In the genomic region with DNA sequence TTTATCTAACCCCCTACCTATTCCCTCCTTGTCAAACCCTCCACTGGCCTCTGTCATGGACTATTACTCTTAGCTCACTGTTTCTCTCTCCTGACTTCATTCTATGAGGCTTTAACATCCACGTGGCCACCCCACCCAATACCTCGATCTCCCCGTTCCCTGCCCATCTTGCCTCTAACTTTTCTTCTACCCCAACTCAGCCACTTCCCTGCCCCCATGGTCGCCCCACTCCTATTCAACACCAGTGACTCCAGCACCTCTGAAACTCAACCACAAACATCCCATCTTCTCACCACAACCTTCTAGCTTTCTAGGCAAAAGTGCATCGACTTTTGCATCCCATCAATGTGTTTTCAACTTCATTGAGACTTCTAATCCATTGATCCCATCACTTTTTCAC, we compare ENCODE assay signal across 25 cellular contexts.
"Had no signal": no experiment of that assay in that cellular context is flagged by ENCODE, and none has a peak within 500 bp of the region (broad histone marks: within the 10 kb centered on the region; RNA-seq: fewer than 3 reads in every experiment).

No MANE protein-coding gene starts in this region.

- H3K4me3 ChIP-seq: esophagus muscularis mucosa, heart right ventricle, neural progenitor cell, psoas muscle, smooth muscle cell, tibial nerve had no signal

- H3K4me1 ChIP-seq: neural progenitor cell, parathyroid adenoma, psoas muscle had no signal

- DNase-seq: activated effector memory CD4-positive, alpha-beta T cell treated with anti-CD3 and anti-CD28 coated beads, Interleukin-2, amount 50 U/mL, for 16 hours; activated naive CD4-positive, alpha-beta T cell treated with anti-CD3 and anti-CD28 coated beads, Interleukin-2, amount 10 ng/mL, durations not matched to agents 7 days and 5 days; activated naive CD8-positive, alpha-beta T cell treated with anti-CD3 and anti-CD28 coated beads, Interleukin-2, amount 50 U/mL, for 24 hours; activated T-cell treated with anti-CD3 and anti-CD28 coated beads, Interleukin-2, amount 50 U/mL, for 48 hours; amygdala; central memory CD4-positive, alpha-beta T cell; endodermal cell; foreskin keratinocyte; heart right ventricle; midbrain; naive thymus-derived CD4-positive, alpha-beta T cell; occipital lobe; psoas muscle; stimulated activated CD4-positive, alpha-beta T cell treated with anti-CD3 and anti-CD28 coated beads, Interleukin-1b, Interleukin-23, amount 100 ng/mL, for 48 hours; stimulated activated CD4-positive, alpha-beta T cell treated with anti-CD3 and anti-CD28 coated beads, Interleukin-4, amount 100 ng/mL, for 4 hours; stimulated activated CD8-positive, alpha-beta memory T cell treated with anti-CD3 and anti-CD28 coated beads, Interleukin-4, amount 100 ng/mL, for 48 hours; stimulated activated naive B cell treated with anti-CD40 and anti-IgM and Interleukin-4, amounts not matched to agents 10 μg/mL and 1 μg/mL and 100 μg/mL, for 72 hours; T1000; WERI-Rb-1 had no signal

- H3K79me2 ChIP-seq: parathyroid adenoma had no signal

- H3K27ac ChIP-seq: esophagus muscularis mucosa, foreskin keratinocyte, neural progenitor cell, parathyroid adenoma, psoas muscle, tibial nerve, WERI-Rb-1 had no signal

- H3K9ac ChIP-seq: neural progenitor cell, parathyroid adenoma had no signal

- H3K36me3 Mint-ChIP-seq: neural progenitor cell; stimulated activated naive B cell treated with anti-CD40 and anti-IgM and Interleukin-4, amounts not matched to agents 10 μg/mL and 1 μg/mL and 100 μg/mL, for 72 hours had no signal

- H3K4me1 Mint-ChIP-seq: endodermal cell, neural progenitor cell had no signal

- H3K9me3 ChIP-seq: psoas muscle had no signal

- H3K27me3 ChIP-seq: esophagus muscularis mucosa, foreskin keratinocyte, heart right ventricle, neural progenitor cell, tibial nerve had no signal

- H2AFZ ChIP-seq: neural progenitor cell, parathyroid adenoma had no signal

- ATAC-seq: activated CD4-positive, CD25-positive, alpha-beta regulatory T cell treated with anti-CD3 and anti-CD28 coated beads, Interleukin-2, amount 50 U/mL, for 24 hours; activated naive CD8-positive, alpha-beta T cell treated with anti-CD3 and anti-CD28 coated beads, Interleukin-2, amount 50 U/mL, for 24 hours; foreskin keratinocyte; heart right ventricle; naive thymus-derived CD4-positive, alpha-beta T cell; psoas muscle; stimulated activated naive B cell treated with anti-CD40 and anti-IgM and Interleukin-4, amounts not matched to agents 10 μg/mL and 1 μg/mL and 100 μg/mL, for 72 hours had no signal

- H3K4me2 ChIP-seq: neural progenitor cell, smooth muscle cell had no signal

- H3K27ac Mint-ChIP-seq: activated naive CD4-positive, alpha-beta T cell treated with anti-CD3 and anti-CD28 coated beads, Interleukin-2, amount 10 ng/mL, durations not matched to agents 7 days and 5 days; activated naive CD8-positive, alpha-beta T cell treated with anti-CD3 and anti-CD28 coated beads, Interleukin-2, amount 50 U/mL, for 24 hours; endodermal cell; neural progenitor cell; stimulated activated naive B cell treated with anti-CD40 and anti-IgM and Interleukin-4, amounts not matched to agents 10 μg/mL and 1 μg/mL and 100 μg/mL, for 72 hours had no signal

- H3K27me3 Mint-ChIP-seq: activated naive CD8-positive, alpha-beta T cell treated with anti-CD3 and anti-CD28 coated beads, Interleukin-2, amount 50 U/mL, for 24 hours; stimulated activated naive B cell treated with anti-CD40 and anti-IgM and Interleukin-4, amounts not matched to agents 10 μg/mL and 1 μg/mL and 100 μg/mL, for 72 hours had no signal

- H3K36me3 ChIP-seq: esophagus muscularis mucosa, heart right ventricle, neural progenitor cell, tibial nerve, WERI-Rb-1 had no signal

- H3K4me3 Mint-ChIP-seq: activated naive CD4-positive, alpha-beta T cell treated with anti-CD3 and anti-CD28 coated beads, Interleukin-2, amount 10 ng/mL, durations not matched to agents 7 days and 5 days; activated naive CD8-positive, alpha-beta T cell treated with anti-CD3 and anti-CD28 coated beads, Interleukin-2, amount 50 U/mL, for 24 hours; endodermal cell; neural progenitor cell; stimulated activated naive B cell treated with anti-CD40 and anti-IgM and Interleukin-4, amounts not matched to agents 10 μg/mL and 1 μg/mL and 100 μg/mL, for 72 hours had no signal
